ENCODE assay signal across 28 cellular contexts in the genomic region with DNA sequence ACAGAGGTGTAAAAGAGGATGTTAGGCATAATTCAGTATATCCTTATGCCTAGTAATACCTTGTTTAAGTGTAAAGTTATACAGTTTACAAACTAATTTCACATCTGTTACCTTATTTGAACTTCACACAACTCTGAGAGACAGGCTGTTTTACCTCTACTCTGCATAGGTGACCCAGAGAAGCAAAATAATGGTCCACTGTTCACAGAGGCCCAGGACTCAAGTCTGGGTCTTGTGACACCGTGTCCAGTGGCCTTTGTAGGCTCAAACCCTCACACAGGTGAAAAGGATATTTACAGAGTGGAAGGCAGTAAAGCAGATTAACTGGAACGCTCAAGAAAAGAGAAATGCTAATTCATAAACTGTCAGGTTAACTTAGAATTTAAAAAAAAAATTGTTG. TPM values are rescaled to one million over a fixed set of nuclear protein-coding genes. Genes with fewer than 3 reads are reported as not detected.
DNase-seq lines count a peak whose midpoint lies in the region; ATAC-seq, FAIRE-seq and TF ChIP-seq lines count a peak whose summit lies in the region.
"Had no signal": no experiment of that assay in that cellular context is flagged by ENCODE, and none has a peak within 500 bp of the region (broad histone marks: within the 10 kb centered on the region; RNA-seq: fewer than 3 reads in every experiment).

No MANE protein-coding gene starts in this region.

- no peak for FAIRE-seq in K562 (lab: Jason Lieb, UNC)
- FAIRE-seq: A204.1, GM12878, GM12892, GM18507, GM19239 had no signal

- CTCF ChIA-PET in PC-9 (lab: Charles Lee), result no interaction called here
- CTCF ChIA-PET in K562 (lab: Yijun Ruan, JAX; ENCODE audit: low intra/inter-chr PET ratio), result no interaction called here

- H3K9me3 Mint-ChIP-seq in GM23338, result peaks cover 5% of the 10 kb centered on the region; the same call in 1 of the 3 replicates

- TF ChIP-seq CTCF in GM23338 (conservative IDR thresholded peaks at IDR 0.05; ENCODE audit: low read depth in 2 of 2), result no peak
- TF ChIP-seq CTCF in PC-9 (conservative IDR thresholded peaks at IDR 0.05), result no peak
- no peak for TF ChIP-seq CTCF in K562 (IDR thresholded peaks at IDR 0.05 in 2 of 3, conservative IDR thresholded peaks at IDR 0.05 in 1 of 3; ENCODE audit: insufficient read depth in 2 of 3, low read depth in 1 of 3, low read length in 3 of 3)

- no peak overlapping the region for H3K4me2 ChIP-seq in GM23338
- no peak overlapping the region for H3K4me2 ChIP-seq in PC-9
- H3K4me2 ChIP-seq in K562 (ENCODE audit: insufficient read depth, low read length), result no peak overlapping the region
- H3K4me2 ChIP-seq: BLaER1 had no signal

- 23% methylated on average over 2 of the region's 2 CpGs for WGBS in K562 (ENCODE audit: insufficient coverage, low coverage, missing lambda C conversion rate)

- H3K4me3 ChIP-seq in GM23338 (no peak overlapping the region), PC-9 (no peak overlapping the region), K562 (no peak overlapping the region)
- H3K4me3 ChIP-seq: BLaER1, GM12878 had no signal

- H3K9me1 ChIP-seq in K562 (ENCODE audit: control insufficient read depth, insufficient read depth, low read length), result no peaks in the 10 kb centered on the region

- no peak for ATAC-seq in GM23338
- 0 out of 3 replicates have a peak, but pooled peaks have one; percentile 27 for ATAC-seq in K562
- ATAC-seq: GM12878 had no signal

- no peaks in the 10 kb centered on the region for H3K27me3 ChIP-seq in GM23338 (ENCODE audit: insufficient read depth)
- H3K27me3 ChIP-seq in PC-9 (ENCODE audit: insufficient read depth, low read depth), result no peaks in the 10 kb centered on the region
- no peaks in the 10 kb centered on the region for H3K27me3 ChIP-seq in K562 (ENCODE audit: control insufficient read depth in 2 of 2, insufficient read depth in 2 of 2, low read length in 2 of 2)
- H3K27me3 ChIP-seq: BLaER1 had no signal

- H3F3A ChIP-seq in GM23338 (replicated peaks; ENCODE audit: low read depth) (no peaks in the 10 kb centered on the region), PC-9 (ENCODE audit: insufficient read depth, low read depth) (no peaks in the 10 kb centered on the region)

- H4K20me1 ChIP-seq in GM23338 (replicated peaks; ENCODE audit: insufficient read depth), result no peaks in the 10 kb centered on the region
- no peaks in the 10 kb centered on the region for H4K20me1 ChIP-seq in PC-9 (ENCODE audit: insufficient read depth)
- no peaks in the 10 kb centered on the region for H4K20me1 ChIP-seq in K562 (replicated peaks; ENCODE audit: control insufficient read depth, insufficient read depth, low read length)
- H4K20me1 ChIP-seq: BLaER1 had no signal

- no peak overlapping the region for H3K27ac ChIP-seq in GM23338 (ENCODE audit: low read depth)
- no peak overlapping the region for H3K27ac ChIP-seq in PC-9
- H3K27ac ChIP-seq in K562 (ENCODE audit: extremely low read depth, low read depth, low read length), result no peak overlapping the region
- H3K27ac ChIP-seq: BLaER1 had no signal

- H3K9me2 ChIP-seq in GM23338 (ENCODE audit: insufficient read depth), result no peaks in the 10 kb centered on the region
- no peaks in the 10 kb centered on the region for H3K9me2 ChIP-seq in PC-9 (ENCODE audit: insufficient read depth)

- BruUV-seq in PC-9 (replicated peaks; lab: Mats Ljungman, UMichigan), result no TSS peak
- no TSS peak for BruUV-seq in K562 (replicated peaks; lab: Mats Ljungman, UMichigan)

- H3K79me2 ChIP-seq in GM23338 (replicated peaks; ENCODE audit: insufficient read depth) (no peaks in the 10 kb centered on the region), PC-9 (ENCODE audit: low read depth) (no peaks in the 10 kb centered on the region), K562 (ENCODE audit: control insufficient read depth, insufficient read depth, low read length) (no peaks in the 10 kb centered on the region)

- no peaks in the 10 kb centered on the region for H3K36me3 ChIP-seq in GM23338 (ENCODE audit: insufficient read depth)
- no peaks in the 10 kb centered on the region for H3K36me3 ChIP-seq in PC-9 (ENCODE audit: low read depth)
- H3K36me3 ChIP-seq in K562 (ENCODE audit: control insufficient read depth, insufficient read depth, low read length), result no peaks in the 10 kb centered on the region
- H3K36me3 ChIP-seq: BE2C, BLaER1 had no signal

- H3K4me1 ChIP-seq in GM23338 (ENCODE audit: insufficient read depth), result peaks cover 4% of the 10 kb centered on the region; the same call in 1 of the 2 replicates
- H3K4me1 ChIP-seq in PC-9 (replicated peaks; ENCODE audit: insufficient read depth), result no peaks in the 10 kb centered on the region
- no peaks in the 10 kb centered on the region for H3K4me1 ChIP-seq in K562 (replicated peaks in 1 of 2; ENCODE audit: control insufficient read depth in 2 of 2, insufficient read depth in 2 of 2, low read length in 2 of 2)
- H3K4me1 ChIP-seq: BE2C had no signal

- no peaks in the 10 kb centered on the region for H3K27me3 Mint-ChIP-seq in GM23338 (ENCODE audit: insufficient read depth, low read depth, poor library complexity)

- H3K9ac ChIP-seq in K562 (ENCODE audit: insufficient read depth in 1 of 2, low read depth in 2 of 2, low read length in 2 of 2), result no peak overlapping the region
- H3K9ac ChIP-seq: BLaER1 had no signal

- TF ChIP-seq EP300 in K562 (IDR thresholded peaks at IDR 0.05; ENCODE audit: low read length), result no peak

- H3K36me3 Mint-ChIP-seq in GM23338 (ENCODE audit: low read depth), result no peaks in the 10 kb centered on the region; the same call in 2 of the 3 replicates
- H3K36me3 Mint-ChIP-seq: CD14-positive monocyte; CD4-positive, alpha-beta memory T cell; CD4-positive, CD25-positive, alpha-beta regulatory T cell; CD8-positive, alpha-beta memory T cell had no signal

- TF ChIP-seq RAD21 in K562 (CRISPR knock-in tag; conservative IDR thresholded peaks at IDR 0.05 in 1 of 2, IDR thresholded peaks at IDR 0.05 in 1 of 2), result no peak

- POLR2A ChIA-PET in PC-9 (lab: Charles Lee; ENCODE audit: unreplicated experiment) (no interaction called here), K562 (lab: Yijun Ruan, JAX) (interaction anchor here (0.7 to 1.2 kb wide), 2 partner anchors 15 kb away, joined by 3 read pairs; no protein-coding TSS in a partner anchor)

- in situ Hi-C loops in K562 (cut with MboI), result loop anchor here (10.0 kb wide), 1 partner anchor 74 kb away; no protein-coding TSS in a partner anchor

- H2AFZ ChIP-seq in GM23338 (peak overlapping the region; percentile 8; the same call in 1 of the 2 replicates), PC-9 (peak overlapping the region; percentile 26; the same call in 1 of the 2 replicates), K562 (ENCODE audit: low read depth, low read length) (peak overlapping the region; percentile 29)

- intact Hi-C loops in PC-9 (cut with micrococcal nuclease; ENCODE audit: unreplicated experiment) (no loop called here), K562 (cut with micrococcal nuclease) (no loop called here)

- DNase-seq in GM23338 (ENCODE audit: low spot score) (no peak), PC-9 (no peak), K562 (ENCODE audit: extremely low read depth in 1 of 4, low spot score in 3 of 4) (no peak), SIG-M5 (lab: John Stamatoyannopoulos, UW) (no peak), GM19238 (ENCODE audit: insufficient read length, low spot score) (no peak), NCI-H1092 (lab: John Stamatoyannopoulos, UW) (no peak)
- DNase-seq: 8988T; ACHN; BE2C; C1 segment of cervical spinal cord; CD4-positive, alpha-beta memory T cell; CD4-positive, CD25-positive, alpha-beta regulatory T cell; CD8-positive, alpha-beta memory T cell; COR-L47; DMS 273 treated with DMSO at 0.1 percent for 48 hours; DMS153; DMS53; DMS79; DND-41; EL; GDM1 had no signal

- TF ChIP-seq POLR2A in K562 (conservative IDR thresholded peaks at IDR 0.05), result no peak

- H3K4me3 Mint-ChIP-seq in GM23338, result no peak overlapping the region
- H3K4me3 Mint-ChIP-seq: CD14-positive monocyte; CD4-positive, alpha-beta memory T cell; CD4-positive, CD25-positive, alpha-beta regulatory T cell; CD8-positive, alpha-beta memory T cell had no signal

- H3K27ac Mint-ChIP-seq in GM23338, result no peak overlapping the region
- H3K27ac Mint-ChIP-seq: CD14-positive monocyte; CD4-positive, alpha-beta memory T cell; CD4-positive, CD25-positive, alpha-beta regulatory T cell; CD8-positive, alpha-beta memory T cell had no signal

- peaks cover 4% of the 10 kb centered on the region; the same call in 2 of the 3 replicates for H3K4me1 Mint-ChIP-seq in GM23338
- H3K4me1 Mint-ChIP-seq: CD4-positive, alpha-beta memory T cell; CD4-positive, CD25-positive, alpha-beta regulatory T cell; CD8-positive, alpha-beta memory T cell had no signal

- no peaks in the 10 kb centered on the region for H3K9me3 ChIP-seq in PC-9 (ENCODE audit: insufficient read depth, low read depth)
- no peaks in the 10 kb centered on the region for H3K9me3 ChIP-seq in K562 (replicated peaks; ENCODE audit: control insufficient read depth, insufficient read depth, low read depth, low read length)
- H3K9me3 ChIP-seq: BE2C, BLaER1 had no signal

TF ChIP-seq in GM23338, 12 proteins besides CTCF, POLR2A, EP300 and RAD21 (continues in another document):
- no peak for TF ChIP-seq JUNB (IDR thresholded peaks at IDR 0.05; ENCODE audit: unreplicated experiment)

RNA-seq across cellular contexts. Expression of gene ASAH2, which starts 32.1 kb away (rescaled TPM):
- 0.04 and 0.17 TPM in 2 replicates for total RNA-seq in GM23338 (2014; rRNA removed; shearing (Covaris generic))
- polyA plus RNA-seq in GM23338 (2016; fragmentation: Nextera tagmentation; extraction: Ambion mirVana), result 0.92 and 1.8 TPM in 2 replicates
- 0.80 and 8.3 TPM in 2 replicates for total RNA-seq in PC-9 (2021)
- 1.2 and 1.3 TPM in 2 replicates for total RNA-seq in K562 (2011; cell fraction: chromatin; rRNA removed; ENCODE audit: low replicate concordance)
- total RNA-seq in K562 (2011; cell fraction: nucleolus; rRNA removed), result 0.17 and 1.3 TPM in 2 replicates
- 0.66 and 1.8 TPM in 2 replicates for total RNA-seq in K562 (2011; cell fraction: nucleoplasm; rRNA removed)
- 2.5 and 6.5 TPM in 2 replicates for total RNA-seq in K562 (2014; rRNA removed)
- total RNA-seq in K562 (2014; rRNA removed; fragmentation: Illumina TruSeq; extraction: Trizol), result 5.5 and 6.5 TPM in 2 replicates
- total RNA-seq in K562 (2015; rRNA removed; fragmentation: Illumina TruSeq; extraction: Trizol), result 2.7 and 3.5 TPM in 2 replicates
- total RNA-seq in K562 (2021), result 7.6 and 11.8 TPM in 2 replicates
- 8.6 and 8.7 TPM in 2 replicates for polyA plus RNA-seq in K562 (2011; rRNA removed)
- 0.54 and 4.2 TPM in 2 replicates for polyA plus RNA-seq in K562 (2011; cell fraction: cytosol; rRNA removed)
- polyA plus RNA-seq in K562 (2011; cell fraction: nucleus; rRNA removed), result 13.6 and 15.9 TPM in 2 replicates
- 4.9 and 5.0 TPM in 2 replicates for polyA plus RNA-seq in K562 (2012)
- polyA plus RNA-seq in K562 (2014; fragmentation: Illumina TruSeq; extraction: Trizol), result 7.7 and 8.3 TPM in 2 replicates
- 10 to 100 TPM in 1 of 2 experiments, 1 to 10 TPM in 1; 8.5 to 12.0 TPM for polyA plus RNA-seq in K562 (2014; fragmentation: Nextera tagmentation; extraction: Ambion mirVana)
- 8.4 and 11.0 TPM in 2 replicates for polyA plus RNA-seq in K562 (2014; rRNA removed)
- 9.9 and 11.4 TPM in 2 replicates for polyA minus RNA-seq in K562 (2011; rRNA and poly(A)+ RNA removed)
- polyA minus RNA-seq in K562 (2011; cell fraction: cytosol; rRNA and poly(A)+ RNA removed), result 0.64 and 4.3 TPM in 2 replicates
- 1.2 and 1.8 TPM in 2 replicates for polyA minus RNA-seq in K562 (2011; cell fraction: nucleus; rRNA and poly(A)+ RNA removed)
- polyA plus RNA-seq: CD14-positive monocyte had no signal
